Comparison of ENCODE assay signal across 24 cellular contexts in the genomic region with DNA sequence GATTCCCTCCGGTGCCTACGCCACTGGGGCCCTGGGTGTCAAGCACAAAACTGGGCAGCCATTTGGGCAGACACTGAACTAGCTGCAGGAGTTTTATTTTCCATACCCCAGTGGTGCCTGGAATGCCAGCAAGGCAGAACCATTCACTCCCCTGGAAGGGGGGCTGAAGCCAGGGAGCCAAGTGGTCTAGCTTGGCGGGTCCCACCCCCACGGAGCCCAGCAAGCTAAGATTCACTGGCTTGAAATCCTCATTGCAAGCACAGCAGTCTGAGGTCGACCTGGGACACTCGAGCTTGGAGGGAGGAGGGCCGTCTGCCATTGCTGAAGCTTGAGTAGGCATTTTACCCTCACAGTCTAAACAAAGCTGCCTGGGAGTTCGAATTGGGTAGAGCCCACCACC.
DNase-seq lines count a peak whose midpoint lies in the region; ATAC-seq, FAIRE-seq and TF ChIP-seq lines count a peak whose summit lies in the region.
"Had no signal": no experiment of that assay in that cellular context is flagged by ENCODE, and none has a peak within 500 bp of the region (broad histone marks: within the 10 kb centered on the region; RNA-seq: fewer than 3 reads in every experiment).

No MANE protein-coding gene starts in this region.

- ATAC-seq in Right ventricle myocardium inferior = no peak
- ATAC-seq: GM23338 had no signal

- H3K9me3 ChIP-seq in H1 (ENCODE audit: insufficient read depth in 2 of 2, low read depth in 1 of 2, low read length in 1 of 2) = no peaks in the 10 kb centered on the region
- no peaks in the 10 kb centered on the region for H3K9me3 ChIP-seq in tibial artery
- H3K9me3 ChIP-seq: BLaER1, HAP-1 had no signal

- H3K4ac ChIP-seq in H1 (replicated peaks; ENCODE audit: insufficient read length, low read depth, low read length) = no peak overlapping the region

- TF ChIP-seq CTCF in H1 (IDR thresholded peaks at IDR 0.05; ENCODE audit: control extremely low read depth in 1 of 3, insufficient read depth in 1 of 3, low read depth in 1 of 3, low read length in 3 of 3) = no peak
- TF ChIP-seq CTCF in tibial artery (IDR thresholded peaks at IDR 0.05) = no peak
- TF ChIP-seq CTCF in mesothelial cell of epicardium (IDR thresholded peaks at IDR 0.05; ENCODE audit: unreplicated experiment) = no peak

- peaks cover 15% of the 10 kb centered on the region for H3K9me3 Mint-ChIP-seq in mesothelial cell of epicardium
- H3K9me3 Mint-ChIP-seq: HFFc6 had no signal

- intact Hi-C loops in Right ventricle myocardium inferior (cut with DNase I) = no loop called here
- intact Hi-C loops in cardiac septum (cut with DNase I) = no loop called here
- intact Hi-C loops in tibial artery (cut with DNase I; ENCODE audit: low total_unique reads) = no loop called here

- H3K4me1 Mint-ChIP-seq in mesothelial cell of epicardium = no peaks in the 10 kb centered on the region
- H3K4me1 Mint-ChIP-seq: B cell; CD8-positive, alpha-beta memory T cell had no signal

- no peaks in the 10 kb centered on the region for H3K27me3 Mint-ChIP-seq in mesothelial cell of epicardium (ENCODE audit: low read depth)
- H3K27me3 Mint-ChIP-seq: CD4-positive, alpha-beta T cell; CD8-positive, alpha-beta memory T cell had no signal

- no peaks in the 10 kb centered on the region for H3K23me2 ChIP-seq in H1 (ENCODE audit: low read depth, low read length)

- H3K79me2 ChIP-seq in H1 (ENCODE audit: control insufficient read depth in 1 of 2, insufficient read depth in 2 of 2, low read length in 2 of 2) = no peaks in the 10 kb centered on the region

- H3K79me1 ChIP-seq in H1 (ENCODE audit: low read depth, low read length) = no peaks in the 10 kb centered on the region

- H4K20me1 ChIP-seq in H1 (replicated peaks in 1 of 2; ENCODE audit: control insufficient read depth in 1 of 2, insufficient read depth in 2 of 2, low read length in 2 of 2) = no peaks in the 10 kb centered on the region
- H4K20me1 ChIP-seq: BLaER1 had no signal

- DNase-seq in Right ventricle myocardium inferior (ENCODE audit: missing footprints) (peak; percentile 49), cardiac septum (ENCODE audit: low spot score) (no peak), H1 (ENCODE audit: low read depth in 1 of 2, low spot score in 2 of 2) (no peak), tibial artery (peak in 1 of 2 donors; percentile 58), G401 (ENCODE audit: low spot score) (no peak), mesothelial cell of epicardium (ENCODE audit: low spot score in 2 of 2, unreplicated experiment in 2 of 2) (no peak)
- DNase-seq: CD4-positive, alpha-beta T cell; CD8-positive, alpha-beta memory T cell; DMS 273 treated with DMSO at 0.1 percent for 48 hours; DMS79; EL; GF-D8; HFFc6 had no signal

- H3K56ac ChIP-seq in H1 (replicated peaks; ENCODE audit: insufficient read length, low read depth, low read length) = no peak overlapping the region

- no peak overlapping the region for H2BK20ac ChIP-seq in H1 (ENCODE audit: low read length)

- H2BK5ac ChIP-seq in H1 (ENCODE audit: low read depth, low read length) = no peak overlapping the region

- no peak for TF ChIP-seq RAD21 in H1 (IDR thresholded peaks at IDR 0.05 in 1 of 2, conservative IDR thresholded peaks at IDR 0.05 in 1 of 2; ENCODE audit: low read depth in 2 of 2, low read length in 2 of 2)

- H3K27ac ChIP-seq in H1 (ENCODE audit: low read depth, low read length) (no peak overlapping the region), tibial artery (peak overlapping the region; percentile 78 to 85)
- H3K27ac ChIP-seq: 22Rv1, BLaER1, C4-2B had no signal

- no peak for FAIRE-seq in H1 (lab: Jason Lieb, UNC)
- FAIRE-seq: A204.1, D721Med, GM12891, GM18507, H54 had no signal

- H3K4me3 Mint-ChIP-seq in mesothelial cell of epicardium = no peak overlapping the region
- H3K4me3 Mint-ChIP-seq: B cell; CD4-positive, alpha-beta T cell; CD8-positive, alpha-beta memory T cell; GM23338; HFFc6 had no signal

- H3K4me1 ChIP-seq in H1 (replicated peaks in 1 of 4; ENCODE audit: control insufficient read depth in 3 of 4, insufficient read depth in 4 of 4, low read length in 3 of 4) = no peaks in the 10 kb centered on the region
- peaks cover 0 to 44% (median 14%) of the 10 kb centered on the region in 4 donors for H3K4me1 ChIP-seq in tibial artery
- H3K4me1 ChIP-seq: BLaER1, HAP-1 had no signal

- no peak overlapping the region for H3K23ac ChIP-seq in H1 (ENCODE audit: insufficient read length)

- no peak overlapping the region for H3K9ac ChIP-seq in H1 (replicated peaks in 1 of 4; ENCODE audit: extremely low read depth in 1 of 4, low read depth in 3 of 4, low read length in 3 of 4)
- H3K9ac ChIP-seq: BLaER1 had no signal

- H2AK5ac ChIP-seq in H1 (ENCODE audit: low read depth, low read length) = no peak overlapping the region

- no peak overlapping the region for H2BK120ac ChIP-seq in H1 (replicated peaks; ENCODE audit: low read depth, low read length)

- H3K4me2 ChIP-seq in H1 (ENCODE audit: insufficient read depth in 1 of 2, low read depth in 2 of 2, low read length in 2 of 2) = no peak overlapping the region
- H3K4me2 ChIP-seq: BLaER1, GM23338 had no signal

- H3K4me3 ChIP-seq in H1 (ENCODE audit: extremely low read depth in 1 of 4, insufficient read depth in 2 of 4, low read depth in 3 of 4, low read length in 4 of 4) (no peak overlapping the region), tibial artery (no peak overlapping the region)
- H3K4me3 ChIP-seq: BLaER1, GM23338, HAP-1 had no signal

- in situ Hi-C loops in G401 (cut with HindIII; ENCODE audit: low sequenced_read_pairs) = no loop called here

- no peak overlapping the region for H3K14ac ChIP-seq in H1 (ENCODE audit: insufficient read length)

- H3K27ac Mint-ChIP-seq in mesothelial cell of epicardium = no peak overlapping the region
- H3K27ac Mint-ChIP-seq: B cell; CD4-positive, alpha-beta T cell; CD8-positive, alpha-beta memory T cell; GM23338; HFFc6 had no signal

- no peak overlapping the region for H4K91ac ChIP-seq in H1 (replicated peaks; ENCODE audit: insufficient read length, low read length)

- POLR2A ChIA-PET in H1 (lab: Charles Lee; ENCODE audit: partially characterized antibody) = no interaction called here

- no peak overlapping the region for H4K5ac ChIP-seq in H1 (ENCODE audit: insufficient read length, low read depth, low read length)

- H3K18ac ChIP-seq in H1 (ENCODE audit: extremely low read depth, low read length) = no peak overlapping the region

- CTCF ChIA-PET in H1 (lab: Charles Lee; ENCODE audit: partially characterized antibody) = interaction anchor here (0.6 kb wide), 1 partner anchor 235 kb away, joined by 4 read pairs; no protein-coding TSS in a partner anchor

- no peak for TF ChIP-seq EP300 in H1 (IDR thresholded peaks at IDR 0.05; ENCODE audit: borderline replicate concordance in 1 of 2, low read depth in 2 of 2, low read length in 2 of 2)

- no peaks in the 10 kb centered on the region for H3K36me3 ChIP-seq in H1 (ENCODE audit: control insufficient read depth in 2 of 4, insufficient read depth in 4 of 4, low read length in 3 of 4)
- H3K36me3 ChIP-seq in tibial artery = peaks cover 0 to 6% (median under 1%) of the 10 kb centered on the region in 3 donors
- H3K36me3 ChIP-seq: BLaER1, HAP-1 had no signal

- H4K8ac ChIP-seq in H1 (ENCODE audit: extremely low read depth, insufficient read depth, low read length) = peak overlapping the region; percentile 25; the same call in 1 of the 2 replicates

- H2AFZ ChIP-seq in H1 (ENCODE audit: low read length) = no peak overlapping the region
- H2AFZ ChIP-seq: GM23338 had no signal

- no peak overlapping the region for H2BK15ac ChIP-seq in H1 (ENCODE audit: low read length)

- no peak overlapping the region for H2BK12ac ChIP-seq in H1 (ENCODE audit: low read depth, low read length)

- H3K27me3 ChIP-seq in H1 (replicated peaks in 1 of 4; ENCODE audit: control insufficient read depth in 3 of 4, extremely low read depth in 1 of 4, insufficient read depth in 3 of 4, low read length in 3 of 4) = no peaks in the 10 kb centered on the region
- no peaks in the 10 kb centered on the region for H3K27me3 ChIP-seq in tibial artery
- H3K27me3 ChIP-seq: BLaER1 had no signal

- H3K36me3 Mint-ChIP-seq in mesothelial cell of epicardium = peaks cover 21% of the 10 kb centered on the region
- H3K36me3 Mint-ChIP-seq: CD8-positive, alpha-beta memory T cell had no signal

- no peak for TF ChIP-seq POLR2A in H1 (IDR thresholded peaks at IDR 0.05; ENCODE audit: control extremely low read depth in 1 of 2, low read depth in 2 of 2, low read length in 2 of 2)

- WGBS in H1 (ENCODE audit: extremely low coverage in 1 of 2, insufficient coverage in 1 of 2, insufficient read length in 1 of 2, insufficient replicate concordance in 2 of 2, low coverage in 1 of 2, low lambda C conversion rate in 2 of 2, missing lambda C conversion rate in 1 of 2), 2 experiments = 86% methylated on average over 8 of the region's 8 CpGs; no CpG with 5 or more reads in 1 of the 2 experiments

TF ChIP-seq in H1, 55 proteins besides CTCF, POLR2A, EP300 and RAD21:
- no peak for TF ChIP-seq KDM1A (IDR thresholded peaks at IDR 0.05; ENCODE audit: borderline replicate concordance, low read length)
- TF ChIP-seq ATF3 (IDR thresholded peaks at IDR 0.05; ENCODE audit: insufficient read depth, low read depth, low read length) = no peak
